Comparison of ENCODE assay signal across 8 cellular contexts in the genomic region with DNA sequence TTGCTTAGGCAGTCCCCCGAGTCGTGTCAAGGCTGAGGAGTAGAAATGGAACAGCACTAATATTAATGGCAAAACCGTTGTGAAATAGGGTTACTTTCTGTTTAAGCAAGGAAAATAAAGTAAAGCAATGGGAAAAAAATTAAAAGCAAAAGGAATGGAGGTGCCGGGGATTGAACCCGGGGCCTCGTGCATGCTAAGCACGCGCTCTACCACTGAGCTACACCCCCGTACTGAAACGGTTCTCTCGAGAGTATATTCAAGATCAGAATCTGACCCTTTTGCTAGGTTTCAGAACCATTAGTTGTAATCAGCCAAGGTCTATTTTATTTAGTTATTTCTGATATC.
DNase-seq lines count a peak whose midpoint lies in the region; ATAC-seq and TF ChIP-seq lines count a peak whose summit lies in the region.

No MANE protein-coding gene starts in this region.

- H3K4me3 ChIP-seq in Jurkat, Clone E6-1 (ENCODE audit: low read length), result peak overlapping the region; percentile 84
- H3K4me3 ChIP-seq in neutrophil (ENCODE audit: low read depth in 1 of 2, low read length in 1 of 2) (peak overlapping the region; percentile 50), thoracic aorta (peak overlapping the region; percentile 84)

- H3K27ac ChIP-seq in RWPE1 (peak overlapping the region; percentile 77), neutrophil (no peak overlapping the region), thoracic aorta (peak overlapping the region; percentile 27 to 59)

- ATAC-seq in GM21423 (IDR thresholded peaks at IDR 0.05; ENCODE audit: unreplicated experiment) (peak; percentile 60), thoracic aorta (ENCODE audit: insufficient number of reproducible peaks, low FRiP score, low read depth) (peak; percentile 81)

- POLR2A ChIA-PET in RWPE1 (lab: Yijun Ruan, JAX; ENCODE audit: low non-redundant PET), result interaction anchor here (0.6 to 1.2 kb wide), 3 partner anchors 25 to 94 kb away, joined by 3 to 5 read pairs (median 3); no protein-coding TSS in a partner anchor

- H3K9me3 ChIP-seq in neutrophil (no peaks in the 10 kb centered on the region), thoracic aorta (no peaks in the 10 kb centered on the region)

- H3K27me3 ChIP-seq in neutrophil (peaks cover 100% of the 10 kb centered on the region), thoracic aorta (replicated peaks; ENCODE audit: insufficient read depth) (no peaks in the 10 kb centered on the region)

- H3K4me1 ChIP-seq in neutrophil (ENCODE audit: control insufficient read depth in 1 of 2, insufficient read depth in 1 of 2, low read depth in 1 of 2, low read length in 1 of 2) (peaks cover 21 to 23% of the 10 kb centered on the region in 2 experiments), thoracic aorta (ENCODE audit: control insufficient read depth in 1 of 2, low read depth in 2 of 2) (peaks cover 0 to 7% of the 10 kb centered on the region in 2 donors)

- H3K36me3 ChIP-seq in neutrophil (no peaks in the 10 kb centered on the region), thoracic aorta (no peaks in the 10 kb centered on the region)

- DNase-seq in COLO829 (ENCODE audit: low spot score) (peak; percentile 53), RWPE1 (ENCODE audit: low spot score) (no peak), foreskin melanocyte (peak; percentile 68), thoracic aorta (ENCODE audit: low spot score) (no peak)
- DNase-seq in Jurkat, Clone E6-1 (ENCODE audit: low read depth, low spot score), result peak; percentile 79
- peak; percentile 43 for DNase-seq in activated effector memory CD4-positive, alpha-beta T cell treated with Interleukin-2 at 50 U/mL for 16 hours

- TF ChIP-seq CTCF in RWPE1 (conservative IDR thresholded peaks at IDR 0.05; ENCODE audit: low read depth), result no peak
- TF ChIP-seq CTCF in neutrophil (IDR thresholded peaks at IDR 0.05), result no peak
- no peak for TF ChIP-seq CTCF in thoracic aorta (IDR thresholded peaks at IDR 0.05)

- CTCF ChIA-PET in RWPE1 (lab: Yijun Ruan, JAX), result interaction anchor here (0.7 to 2.0 kb wide), 6 partner anchors 25 to 423 kb away, joined by 4 to 8 read pairs (median 4); no protein-coding TSS in a partner anchor

Comparison
In these comparisons a context has a peak if more than half of its experiments do, and no peak if none do; other contexts are left out.
1. DNase-seq: peak in COLO829 (single experiment), Jurkat, Clone E6-1 (single experiment), activated effector memory CD4-positive, alpha-beta T cell treated with Interleukin-2 at 50 U/mL for 16 hours (single experiment) and foreskin melanocyte (single experiment); none in RWPE1 (single experiment) and thoracic aorta (single experiment).
2. Peak in every context shown above with its lines, with median percentiles within 50 percentile points of each other: H3K4me3 ChIP-seq.